In the genomic region with DNA sequence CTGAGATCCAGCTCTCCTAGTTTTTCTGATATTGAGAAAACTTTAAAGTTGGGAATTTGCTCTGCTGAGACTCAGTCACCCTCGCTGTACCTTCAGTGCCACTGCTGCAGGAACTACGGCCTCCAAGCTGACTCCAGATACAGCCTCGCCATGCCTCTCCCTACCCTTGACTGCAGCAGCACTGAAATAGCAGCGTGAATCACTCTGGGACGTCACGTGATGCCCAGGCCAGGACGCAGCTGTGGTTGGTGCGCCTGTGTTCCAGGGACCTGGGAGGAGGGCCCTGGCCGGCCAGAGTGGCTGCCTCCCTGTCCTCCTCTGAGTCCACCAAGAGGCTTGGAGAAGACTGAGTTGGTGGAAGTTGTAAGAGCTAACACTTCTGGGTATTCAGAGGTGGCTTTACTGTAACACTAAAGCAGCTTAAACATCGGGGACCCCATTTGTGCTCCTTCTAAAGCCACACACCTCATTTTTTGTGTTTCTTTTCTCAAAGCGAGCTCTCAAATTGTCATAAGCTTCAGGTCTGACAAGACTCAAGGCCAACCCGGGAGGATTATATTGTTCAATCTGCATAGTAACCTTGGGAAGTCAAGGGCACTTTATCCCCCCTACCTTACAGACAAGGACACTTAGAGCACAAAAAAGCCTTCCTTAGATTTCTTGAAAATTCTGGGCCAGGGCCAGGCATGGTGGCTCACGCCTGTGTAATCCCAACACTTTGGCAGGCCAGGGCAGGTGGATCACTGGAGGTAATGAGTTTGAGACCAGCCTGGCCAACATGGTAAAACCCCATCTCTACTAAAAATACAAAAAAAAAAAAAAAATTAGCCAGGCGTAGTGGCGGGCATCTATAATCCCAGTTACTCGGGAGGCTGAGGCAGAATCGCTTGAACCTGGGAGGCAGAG, we compare ENCODE assay signal across 2 cellular contexts.
TF ChIP-seq lines count a peak whose summit lies in the region.

No MANE protein-coding gene starts in this region.

TF ChIP-seq in IMR-90, 13 proteins besides CTCF, POLR2A, EP300 and RAD21:
- TF ChIP-seq CHD1 (IDR thresholded peaks at IDR 0.05; ENCODE audit: low read depth, low read length) (no peak), SMC3 (IDR thresholded peaks at IDR 0.05; ENCODE audit: low read depth, low read length) (no peak), MXI1 (IDR thresholded peaks at IDR 0.05; ENCODE audit: borderline replicate concordance, low read depth, low read length) (peak; percentile 22; the same call in 1 of the 2 replicates), CEBPB (IDR thresholded peaks at IDR 0.05; ENCODE audit: low read depth, low read length) (no peak), RFX5 (IDR thresholded peaks at IDR 0.05; ENCODE audit: low read depth, low read length) (no peak), BHLHE40 (IDR thresholded peaks at IDR 0.05; ENCODE audit: low read depth, low read length) (peak; percentile 86), FOS (IDR thresholded peaks at IDR 0.05; ENCODE audit: low read depth, low read length) (peak; percentile 47; the same call in 1 of the 2 replicates)
- TF ChIP-seq, protein P1, sequence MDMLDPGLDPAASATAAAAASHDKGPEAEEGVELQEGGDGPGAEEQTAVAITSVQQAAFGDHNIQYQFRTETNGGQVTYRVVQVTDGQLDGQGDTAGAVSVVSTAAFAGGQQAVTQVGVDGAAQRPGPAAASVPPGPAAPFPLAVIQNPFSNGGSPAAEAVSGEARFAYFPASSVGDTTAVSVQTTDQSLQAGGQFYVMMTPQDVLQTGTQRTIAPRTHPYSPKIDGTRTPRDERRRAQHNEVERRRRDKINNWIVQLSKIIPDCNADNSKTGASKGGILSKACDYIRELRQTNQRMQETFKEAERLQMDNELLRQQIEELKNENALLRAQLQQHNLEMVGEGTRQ (IDR thresholded peaks at IDR 0.05; ENCODE audit: low read depth, low read length) = peak; percentile 99

TF ChIP-seq in K562, 482 proteins besides CTCF, POLR2A, EP300 and RAD21 (continues in another document):
- TF ChIP-seq, protein P2, sequence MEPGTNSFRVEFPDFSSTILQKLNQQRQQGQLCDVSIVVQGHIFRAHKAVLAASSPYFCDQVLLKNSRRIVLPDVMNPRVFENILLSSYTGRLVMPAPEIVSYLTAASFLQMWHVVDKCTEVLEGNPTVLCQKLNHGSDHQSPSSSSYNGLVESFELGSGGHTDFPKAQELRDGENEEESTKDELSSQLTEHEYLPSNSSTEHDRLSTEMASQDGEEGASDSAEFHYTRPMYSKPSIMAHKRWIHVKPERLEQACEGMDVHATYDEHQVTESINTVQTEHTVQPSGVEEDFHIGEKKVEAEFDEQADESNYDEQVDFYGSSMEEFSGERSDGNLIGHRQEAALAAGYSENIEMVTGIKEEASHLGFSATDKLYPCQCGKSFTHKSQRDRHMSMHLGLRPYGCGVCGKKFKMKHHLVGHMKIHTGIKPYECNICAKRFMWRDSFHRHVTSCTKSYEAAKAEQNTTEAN (CRISPR knock-in tag; IDR thresholded peaks at IDR 0.05) = no peak
- TF ChIP-seq, protein P3, sequence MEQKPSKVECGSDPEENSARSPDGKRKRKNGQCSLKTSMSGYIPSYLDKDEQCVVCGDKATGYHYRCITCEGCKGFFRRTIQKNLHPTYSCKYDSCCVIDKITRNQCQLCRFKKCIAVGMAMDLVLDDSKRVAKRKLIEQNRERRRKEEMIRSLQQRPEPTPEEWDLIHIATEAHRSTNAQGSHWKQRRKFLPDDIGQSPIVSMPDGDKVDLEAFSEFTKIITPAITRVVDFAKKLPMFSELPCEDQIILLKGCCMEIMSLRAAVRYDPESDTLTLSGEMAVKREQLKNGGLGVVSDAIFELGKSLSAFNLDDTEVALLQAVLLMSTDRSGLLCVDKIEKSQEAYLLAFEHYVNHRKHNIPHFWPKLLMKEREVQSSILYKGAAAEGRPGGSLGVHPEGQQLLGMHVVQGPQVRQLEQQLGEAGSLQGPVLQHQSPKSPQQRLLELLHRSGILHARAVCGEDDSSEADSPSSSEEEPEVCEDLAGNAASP (IDR thresholded peaks at IDR 0.05) = no peak
- TF ChIP-seq FOSL1 (tag; conservative IDR thresholded peaks at IDR 0.05) (peak; percentile 89), ZNF347 (CRISPR knock-in tag; IDR thresholded peaks at IDR 0.05; ENCODE audit: low read depth) (no peak), ZBTB7A (IDR thresholded peaks at IDR 0.05; ENCODE audit: borderline replicate concordance, control insufficient read depth, low read depth, low read length) (no peak), ZNF143 (CRISPR knock-in tag; IDR thresholded peaks at IDR 0.05) (no peak), ZNF589 (CRISPR knock-in tag; IDR thresholded peaks at IDR 0.05; ENCODE audit: low read depth) (no peak), ZFX (CRISPR knock-in tag; IDR thresholded peaks at IDR 0.05) (peak; percentile 83), FOXK1 (CRISPR knock-in tag; IDR thresholded peaks at IDR 0.05; ENCODE audit: borderline replicate concordance) (no peak), ZNF134 (CRISPR knock-in tag; conservative IDR thresholded peaks at IDR 0.05) (no peak), ZC3H11A (IDR thresholded peaks at IDR 0.05; ENCODE audit: low read depth, low read length) (no peak), HNRNPLL (IDR thresholded peaks at IDR 0.05; ENCODE audit: low read depth, low read length, poor library complexity, severe bottlenecking) (no peak), ZSCAN32 (CRISPR knock-in tag; IDR thresholded peaks at IDR 0.05) (no peak), ZKSCAN8 (CRISPR knock-in tag; IDR thresholded peaks at IDR 0.05) (no peak), COPS2 (conservative IDR thresholded peaks at IDR 0.05) (no peak), U2AF1 (optimal IDR thresholded peaks at IDR 0.05; ENCODE audit: low read depth, low read length) (no peak), ZNF584 (CRISPR knock-in tag; IDR thresholded peaks at IDR 0.05; ENCODE audit: low read depth) (0 out of 2 replicates have a peak, but pooled peaks have one; percentile 55), ZNF586 (CRISPR knock-in tag; conservative IDR thresholded peaks at IDR 0.05) (no peak), BRF1 (IDR thresholded peaks at IDR 0.05; ENCODE audit: borderline replicate concordance, extremely low read depth, insufficient read length) (no peak), NFE2 (IDR thresholded peaks at IDR 0.05; ENCODE audit: low read depth) (no peak), THRAP3 (IDR thresholded peaks at IDR 0.05; ENCODE audit: borderline replicate concordance) (no peak), CBFA2T2 (conservative IDR thresholded peaks at IDR 0.05) (peak; percentile 92), MCM5 (IDR thresholded peaks at IDR 0.05; ENCODE audit: low read depth) (no peak), NBN (IDR thresholded peaks at IDR 0.05; ENCODE audit: low read depth) (no peak), DMBX1 (CRISPR knock-in tag; IDR thresholded peaks at IDR 0.05; ENCODE audit: borderline replicate concordance) (no peak), TARDBP (IDR thresholded peaks at IDR 0.05) (no peak), NFE2L1 (tag; IDR thresholded peaks at IDR 0.05; ENCODE audit: borderline replicate concordance, low read depth) (no peak), HNRNPK (IDR thresholded peaks at IDR 0.05; ENCODE audit: low read depth, low read length, poor library complexity, severe bottlenecking) (no peak)
- TF ChIP-seq, protein P4, sequence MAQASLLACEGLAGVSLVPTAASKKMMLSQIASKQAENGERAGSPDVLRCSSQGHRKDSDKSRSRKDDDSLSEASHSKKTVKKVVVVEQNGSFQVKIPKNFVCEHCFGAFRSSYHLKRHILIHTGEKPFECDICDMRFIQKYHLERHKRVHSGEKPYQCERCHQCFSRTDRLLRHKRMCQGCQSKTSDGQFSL (CRISPR knock-in tag; IDR thresholded peaks at IDR 0.05) = no peak
- TF ChIP-seq, protein P4 (tag; IDR thresholded peaks at IDR 0.05) = no peak
- TF ChIP-seq, protein P5, sequence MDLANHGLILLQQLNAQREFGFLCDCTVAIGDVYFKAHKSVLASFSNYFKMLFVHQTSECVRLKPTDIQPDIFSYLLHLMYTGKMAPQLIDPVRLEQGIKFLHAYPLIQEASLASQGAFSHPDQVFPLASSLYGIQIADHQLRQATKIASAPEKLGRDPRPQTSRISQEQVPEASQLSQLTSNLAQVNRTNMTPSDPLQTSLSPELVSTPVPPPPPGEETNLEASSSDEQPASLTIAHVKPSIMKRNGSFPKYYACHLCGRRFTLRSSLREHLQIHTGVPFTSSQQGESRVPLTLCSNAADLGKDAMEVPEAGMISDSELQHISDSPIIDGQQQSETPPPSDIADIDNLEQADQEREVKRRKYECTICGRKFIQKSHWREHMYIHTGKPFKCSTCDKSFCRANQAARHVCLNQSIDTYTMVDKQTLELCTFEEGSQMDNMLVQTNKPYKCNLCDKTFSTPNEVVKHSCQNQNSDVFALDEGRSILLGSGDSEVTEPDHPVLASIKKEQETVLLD (IDR thresholded peaks at IDR 0.05) = no peak
- TF ChIP-seq, protein P6, sequence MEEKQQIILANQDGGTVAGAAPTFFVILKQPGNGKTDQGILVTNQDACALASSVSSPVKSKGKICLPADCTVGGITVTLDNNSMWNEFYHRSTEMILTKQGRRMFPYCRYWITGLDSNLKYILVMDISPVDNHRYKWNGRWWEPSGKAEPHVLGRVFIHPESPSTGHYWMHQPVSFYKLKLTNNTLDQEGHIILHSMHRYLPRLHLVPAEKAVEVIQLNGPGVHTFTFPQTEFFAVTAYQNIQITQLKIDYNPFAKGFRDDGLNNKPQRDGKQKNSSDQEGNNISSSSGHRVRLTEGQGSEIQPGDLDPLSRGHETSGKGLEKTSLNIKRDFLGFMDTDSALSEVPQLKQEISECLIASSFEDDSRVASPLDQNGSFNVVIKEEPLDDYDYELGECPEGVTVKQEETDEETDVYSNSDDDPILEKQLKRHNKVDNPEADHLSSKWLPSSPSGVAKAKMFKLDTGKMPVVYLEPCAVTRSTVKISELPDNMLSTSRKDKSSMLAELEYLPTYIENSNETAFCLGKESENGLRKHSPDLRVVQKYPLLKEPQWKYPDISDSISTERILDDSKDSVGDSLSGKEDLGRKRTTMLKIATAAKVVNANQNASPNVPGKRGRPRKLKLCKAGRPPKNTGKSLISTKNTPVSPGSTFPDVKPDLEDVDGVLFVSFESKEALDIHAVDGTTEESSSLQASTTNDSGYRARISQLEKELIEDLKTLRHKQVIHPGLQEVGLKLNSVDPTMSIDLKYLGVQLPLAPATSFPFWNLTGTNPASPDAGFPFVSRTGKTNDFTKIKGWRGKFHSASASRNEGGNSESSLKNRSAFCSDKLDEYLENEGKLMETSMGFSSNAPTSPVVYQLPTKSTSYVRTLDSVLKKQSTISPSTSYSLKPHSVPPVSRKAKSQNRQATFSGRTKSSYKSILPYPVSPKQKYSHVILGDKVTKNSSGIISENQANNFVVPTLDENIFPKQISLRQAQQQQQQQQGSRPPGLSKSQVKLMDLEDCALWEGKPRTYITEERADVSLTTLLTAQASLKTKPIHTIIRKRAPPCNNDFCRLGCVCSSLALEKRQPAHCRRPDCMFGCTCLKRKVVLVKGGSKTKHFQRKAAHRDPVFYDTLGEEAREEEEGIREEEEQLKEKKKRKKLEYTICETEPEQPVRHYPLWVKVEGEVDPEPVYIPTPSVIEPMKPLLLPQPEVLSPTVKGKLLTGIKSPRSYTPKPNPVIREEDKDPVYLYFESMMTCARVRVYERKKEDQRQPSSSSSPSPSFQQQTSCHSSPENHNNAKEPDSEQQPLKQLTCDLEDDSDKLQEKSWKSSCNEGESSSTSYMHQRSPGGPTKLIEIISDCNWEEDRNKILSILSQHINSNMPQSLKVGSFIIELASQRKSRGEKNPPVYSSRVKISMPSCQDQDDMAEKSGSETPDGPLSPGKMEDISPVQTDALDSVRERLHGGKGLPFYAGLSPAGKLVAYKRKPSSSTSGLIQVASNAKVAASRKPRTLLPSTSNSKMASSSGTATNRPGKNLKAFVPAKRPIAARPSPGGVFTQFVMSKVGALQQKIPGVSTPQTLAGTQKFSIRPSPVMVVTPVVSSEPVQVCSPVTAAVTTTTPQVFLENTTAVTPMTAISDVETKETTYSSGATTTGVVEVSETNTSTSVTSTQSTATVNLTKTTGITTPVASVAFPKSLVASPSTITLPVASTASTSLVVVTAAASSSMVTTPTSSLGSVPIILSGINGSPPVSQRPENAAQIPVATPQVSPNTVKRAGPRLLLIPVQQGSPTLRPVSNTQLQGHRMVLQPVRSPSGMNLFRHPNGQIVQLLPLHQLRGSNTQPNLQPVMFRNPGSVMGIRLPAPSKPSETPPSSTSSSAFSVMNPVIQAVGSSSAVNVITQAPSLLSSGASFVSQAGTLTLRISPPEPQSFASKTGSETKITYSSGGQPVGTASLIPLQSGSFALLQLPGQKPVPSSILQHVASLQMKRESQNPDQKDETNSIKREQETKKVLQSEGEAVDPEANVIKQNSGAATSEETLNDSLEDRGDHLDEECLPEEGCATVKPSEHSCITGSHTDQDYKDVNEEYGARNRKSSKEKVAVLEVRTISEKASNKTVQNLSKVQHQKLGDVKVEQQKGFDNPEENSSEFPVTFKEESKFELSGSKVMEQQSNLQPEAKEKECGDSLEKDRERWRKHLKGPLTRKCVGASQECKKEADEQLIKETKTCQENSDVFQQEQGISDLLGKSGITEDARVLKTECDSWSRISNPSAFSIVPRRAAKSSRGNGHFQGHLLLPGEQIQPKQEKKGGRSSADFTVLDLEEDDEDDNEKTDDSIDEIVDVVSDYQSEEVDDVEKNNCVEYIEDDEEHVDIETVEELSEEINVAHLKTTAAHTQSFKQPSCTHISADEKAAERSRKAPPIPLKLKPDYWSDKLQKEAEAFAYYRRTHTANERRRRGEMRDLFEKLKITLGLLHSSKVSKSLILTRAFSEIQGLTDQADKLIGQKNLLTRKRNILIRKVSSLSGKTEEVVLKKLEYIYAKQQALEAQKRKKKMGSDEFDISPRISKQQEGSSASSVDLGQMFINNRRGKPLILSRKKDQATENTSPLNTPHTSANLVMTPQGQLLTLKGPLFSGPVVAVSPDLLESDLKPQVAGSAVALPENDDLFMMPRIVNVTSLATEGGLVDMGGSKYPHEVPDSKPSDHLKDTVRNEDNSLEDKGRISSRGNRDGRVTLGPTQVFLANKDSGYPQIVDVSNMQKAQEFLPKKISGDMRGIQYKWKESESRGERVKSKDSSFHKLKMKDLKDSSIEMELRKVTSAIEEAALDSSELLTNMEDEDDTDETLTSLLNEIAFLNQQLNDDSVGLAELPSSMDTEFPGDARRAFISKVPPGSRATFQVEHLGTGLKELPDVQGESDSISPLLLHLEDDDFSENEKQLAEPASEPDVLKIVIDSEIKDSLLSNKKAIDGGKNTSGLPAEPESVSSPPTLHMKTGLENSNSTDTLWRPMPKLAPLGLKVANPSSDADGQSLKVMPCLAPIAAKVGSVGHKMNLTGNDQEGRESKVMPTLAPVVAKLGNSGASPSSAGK (IDR thresholded peaks at IDR 0.05) = peak; percentile 86
